Comparison of ENCODE assay signal across 1 cellular context in genomic region chr2:224114428-224114827, GRCh38.
TF ChIP-seq lines count a peak whose summit lies in the region.

No MANE protein-coding gene starts in this region.

TF ChIP-seq in GM23338, 12 proteins besides CTCF, POLR2A, EP300 and RAD21 (continued from another document):
- TF ChIP-seq ZNF462 (CRISPR knock-in tag; IDR thresholded peaks at IDR 0.05) = no peak
- TF ChIP-seq, protein P1, sequence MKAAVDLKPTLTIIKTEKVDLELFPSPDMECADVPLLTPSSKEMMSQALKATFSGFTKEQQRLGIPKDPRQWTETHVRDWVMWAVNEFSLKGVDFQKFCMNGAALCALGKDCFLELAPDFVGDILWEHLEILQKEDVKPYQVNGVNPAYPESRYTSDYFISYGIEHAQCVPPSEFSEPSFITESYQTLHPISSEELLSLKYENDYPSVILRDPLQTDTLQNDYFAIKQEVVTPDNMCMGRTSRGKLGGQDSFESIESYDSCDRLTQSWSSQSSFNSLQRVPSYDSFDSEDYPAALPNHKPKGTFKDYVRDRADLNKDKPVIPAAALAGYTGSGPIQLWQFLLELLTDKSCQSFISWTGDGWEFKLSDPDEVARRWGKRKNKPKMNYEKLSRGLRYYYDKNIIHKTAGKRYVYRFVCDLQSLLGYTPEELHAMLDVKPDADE (IDR thresholded peaks at IDR 0.05) = no peak
